9 cellular contexts compared by ENCODE assay signal in genomic region chr2:161199885-161200284, GRCh38. TPM values are rescaled to one million over a fixed set of nuclear protein-coding genes. Genes with fewer than 3 reads are reported as not detected.
A peak's percentile ranks its signal among the peaks of the same experiment; 100 is the strongest.
DNase-seq lines count a peak whose midpoint lies in the region; ATAC-seq and TF ChIP-seq lines count a peak whose summit lies in the region.
"Had no signal": no experiment of that assay in that cellular context is flagged by ENCODE, and none has a peak within 500 bp of the region (broad histone marks: within the 10 kb centered on the region; RNA-seq: fewer than 3 reads in every experiment).

No MANE protein-coding gene starts in this region.

- H3K36me3 ChIP-seq in Karpas-422 (ENCODE audit: insufficient read depth, low read length), result peaks cover 72% of the 10 kb centered on the region
- H3K36me3 ChIP-seq in upper lobe of right lung, result peaks cover 43% of the 10 kb centered on the region

- H2AFZ ChIP-seq in Karpas-422 (ENCODE audit: low read length), result no peak overlapping the region

- H3K27me3 Mint-ChIP-seq in natural killer cell (ENCODE audit: low read depth in 2 of 2), result no peaks in the 10 kb centered on the region

- peaks cover 29% of the 10 kb centered on the region; the same call in 1 of the 2 replicates for H3K4me1 ChIP-seq in Karpas-422 (ENCODE audit: low read length)
- H3K4me1 ChIP-seq in upper lobe of right lung, result peaks cover 16% of the 10 kb centered on the region

- H3K27ac ChIP-seq in Karpas-422 (ENCODE audit: low read length) (peak overlapping the region; percentile 33; the same call in 1 of the 2 replicates), upper lobe of right lung (no peak overlapping the region)

- H3K27ac Mint-ChIP-seq in natural killer cell, result peak overlapping the region; percentile 29 to 65

- H3K79me2 ChIP-seq in Karpas-422 (ENCODE audit: low read length), result peaks cover 97% of the 10 kb centered on the region

- no peaks in the 10 kb centered on the region for H3K9me3 Mint-ChIP-seq in natural killer cell

- H3K4me2 ChIP-seq in Karpas-422 (ENCODE audit: low read depth, low read length, poor library complexity, severe bottlenecking), result no peak overlapping the region

- no peak overlapping the region for H3K4me3 Mint-ChIP-seq in natural killer cell

- no peaks in the 10 kb centered on the region for H3K36me3 Mint-ChIP-seq in natural killer cell

- H3K27me3 ChIP-seq in Karpas-422 (ENCODE audit: low read length) (no peaks in the 10 kb centered on the region), upper lobe of right lung (no peaks in the 10 kb centered on the region)

- H3K4me3 ChIP-seq in Karpas-422 (ENCODE audit: low read length) (no peak overlapping the region), upper lobe of right lung (no peak overlapping the region)

- no peaks in the 10 kb centered on the region for H4K20me1 ChIP-seq in Karpas-422 (ENCODE audit: insufficient read depth, low read depth, low read length)

- no peak for DNase-seq in Karpas-422
- no peak for DNase-seq in natural killer cell
- DNase-seq in upper lobe of right lung, result no peak
- no peak for DNase-seq in kidney glomerular epithelial cell (lab: John Stamatoyannopoulos, UW)
- no peak for DNase-seq in COR-L47 (lab: John Stamatoyannopoulos, UW)
- DNase-seq in activated naive CD4-positive, alpha-beta T cell treated with anti-CD3 and anti-CD28 coated beads, Interleukin-2, amount 50 U/mL, for 16 hours, result no peak
- DNase-seq: T-helper 9 cell had no signal

- no peaks in the 10 kb centered on the region for H3K9me2 ChIP-seq in Karpas-422 (replicated peaks; ENCODE audit: insufficient read depth, low read length)

- intact Hi-C loops in natural killer cell (cut with micrococcal nuclease) (no loop called here), upper lobe of right lung (cut with DNase I) (no loop called here)

- TF ChIP-seq CTCF in natural killer cell (IDR thresholded peaks at IDR 0.05), result no peak
- TF ChIP-seq CTCF in upper lobe of right lung (IDR thresholded peaks at IDR 0.05), result no peak

- H3K9me3 ChIP-seq in Karpas-422 (ENCODE audit: low read length), result no peaks in the 10 kb centered on the region
- H3K9me3 ChIP-seq in upper lobe of right lung, result no peaks in the 10 kb centered on the region

- H3K9ac ChIP-seq in Karpas-422 (ENCODE audit: low read length), result no peak overlapping the region

- peak; percentile 75 for ATAC-seq in GM18873 (IDR thresholded peaks at IDR 0.05; ENCODE audit: low FRiP score, unreplicated experiment)
- ATAC-seq in HG02588 (IDR thresholded peaks at IDR 0.05; ENCODE audit: unreplicated experiment), result peak; percentile 49
- peak; percentile 57 to 68 (median 61) for ATAC-seq in natural killer cell
- ATAC-seq in upper lobe of right lung, result no peak

- peaks cover 28 to 35% of the 10 kb centered on the region in 2 donors for H3K4me1 Mint-ChIP-seq in natural killer cell

RNA-seq across cellular contexts. Expression of gene TANK, which starts 39.7 kb away (rescaled TPM):
- 141 and 295 TPM in 2 replicates for total RNA-seq in Karpas-422 (2014; rRNA removed; shearing (Covaris generic); ENCODE audit: low replicate concordance)
- total RNA-seq in natural killer cell, result 100 to 1,000 TPM in 1 of 3 donors, 10 to 100 TPM in 2; 68.9 to 121 (median 76.1) TPM
- total RNA-seq in upper lobe of right lung, result 79.6 TPM
